In genomic region chr6:125307150-125307838, GRCh38 we compare ENCODE assay signal across 17 cellular contexts. TPM values are rescaled to one million over a fixed set of nuclear protein-coding genes. Genes with fewer than 3 reads are reported as not detected.
DNase-seq lines count a peak whose midpoint lies in the region; ATAC-seq, FAIRE-seq and TF ChIP-seq lines count a peak whose summit lies in the region.
"Had no signal": no experiment of that assay in that cellular context is flagged by ENCODE, and none has a peak within 500 bp of the region (broad histone marks: within the 10 kb centered on the region; RNA-seq: fewer than 3 reads in every experiment).

No MANE protein-coding gene starts in this region.

- TF ChIP-seq EP300 in esophagus muscularis mucosa (IDR thresholded peaks at IDR 0.05): no peak

- peaks cover 12% of the 10 kb centered on the region for H3K4me1 Mint-ChIP-seq in activated naive CD8-positive, alpha-beta T cell treated with anti-CD3 and anti-CD28 coated beads, Interleukin-2, amount 50 U/mL, for 24 hours
- peaks cover 18% of the 10 kb centered on the region for H3K4me1 Mint-ChIP-seq in activated naive CD8-positive, alpha-beta T cell treated with anti-CD3 and anti-CD28 coated beads for 36 hours
- peaks cover 17% of the 10 kb centered on the region for H3K4me1 Mint-ChIP-seq in astrocyte (ENCODE audit: low read depth, unreplicated experiment)

- no peaks in the 10 kb centered on the region for H3K4me1 ChIP-seq in astrocyte (ENCODE audit: insufficient read depth, low read length)
- no peaks in the 10 kb centered on the region for H3K4me1 ChIP-seq in upper lobe of right lung
- H3K4me1 ChIP-seq in Karpas-422 (ENCODE audit: low read length): peaks cover 3% of the 10 kb centered on the region
- H3K4me1 ChIP-seq in esophagus muscularis mucosa: peaks cover 0 to 6% (median 1%) of the 10 kb centered on the region in 4 donors
- H3K4me1 ChIP-seq: testis had no signal

- H3K4me3 Mint-ChIP-seq in activated naive CD8-positive, alpha-beta T cell treated with anti-CD3 and anti-CD28 coated beads, Interleukin-2, amount 50 U/mL, for 24 hours: no peak overlapping the region
- H3K4me3 Mint-ChIP-seq in activated naive CD8-positive, alpha-beta T cell treated with anti-CD3 and anti-CD28 coated beads for 36 hours: no peak overlapping the region
- H3K4me3 Mint-ChIP-seq in astrocyte (ENCODE audit: unreplicated experiment): no peak overlapping the region
- H3K4me3 Mint-ChIP-seq: activated CD8-positive, alpha-beta T cell treated with anti-CD3 and anti-CD28 coated beads, Interleukin-2, amount 10 ng/mL, durations not matched to agents 7 days and 5 days; central memory CD8-positive, alpha-beta T cell had no signal

- H3K79me2 ChIP-seq in astrocyte (ENCODE audit: insufficient read depth, low read length) (no peaks in the 10 kb centered on the region), Karpas-422 (ENCODE audit: low read length) (no peaks in the 10 kb centered on the region)

- H3K9me3 ChIP-seq in astrocyte (ENCODE audit: insufficient read depth, low read depth, low read length) (no peaks in the 10 kb centered on the region), upper lobe of right lung (no peaks in the 10 kb centered on the region), Karpas-422 (ENCODE audit: low read length) (no peaks in the 10 kb centered on the region), esophagus muscularis mucosa (no peaks in the 10 kb centered on the region)
- H3K9me3 ChIP-seq: testis had no signal

- FAIRE-seq in astrocyte (lab: Jason Lieb, UNC): peak; percentile 43
- FAIRE-seq: D721Med had no signal

- H3K27me3 ChIP-seq in astrocyte (ENCODE audit: insufficient read depth, low read length): no peaks in the 10 kb centered on the region
- no peaks in the 10 kb centered on the region for H3K27me3 ChIP-seq in upper lobe of right lung
- no peaks in the 10 kb centered on the region for H3K27me3 ChIP-seq in Karpas-422 (ENCODE audit: low read length)
- H3K27me3 ChIP-seq in esophagus muscularis mucosa: no peaks in the 10 kb centered on the region
- H3K27me3 ChIP-seq: testis had no signal

- no peak overlapping the region for H3K9ac ChIP-seq in astrocyte (ENCODE audit: low read length)
- H3K9ac ChIP-seq in Karpas-422 (ENCODE audit: low read length): no peak overlapping the region
- H3K9ac ChIP-seq: KMS-11 had no signal

- TF ChIP-seq POLR2A in esophagus muscularis mucosa (IDR thresholded peaks at IDR 0.05; ENCODE audit: low read depth): no peak

- no peak overlapping the region for H2AFZ ChIP-seq in astrocyte (ENCODE audit: low read depth, low read length)
- H2AFZ ChIP-seq in Karpas-422 (ENCODE audit: low read length): no peak overlapping the region

- WGBS in esophagus muscularis mucosa: 86% methylated on average over 6 of the region's 6 CpGs

- H3K27ac ChIP-seq in astrocyte (ENCODE audit: low read depth, low read length) (no peak overlapping the region), upper lobe of right lung (no peak overlapping the region), Karpas-422 (ENCODE audit: low read length) (no peak overlapping the region), esophagus muscularis mucosa (replicated peaks in 1 of 4) (no peak overlapping the region)
- H3K27ac ChIP-seq: KMS-11, testis had no signal

- no peak for DNase-seq in activated naive CD8-positive, alpha-beta T cell treated with anti-CD3 and anti-CD28 coated beads, Interleukin-2, amount 50 U/mL, for 24 hours
- no peak for DNase-seq in activated naive CD8-positive, alpha-beta T cell treated with anti-CD3 and anti-CD28 coated beads for 36 hours
- no peak for DNase-seq in astrocyte (ENCODE audit: low read depth)
- peak; percentile 59 for DNase-seq in kidney tubule cell (ENCODE audit: low spot score)
- DNase-seq in upper lobe of right lung: no peak
- no peak for DNase-seq in Karpas-422
- DNase-seq in esophagus muscularis mucosa (ENCODE audit: extremely low spot score): no peak
- DNase-seq: ACHN; activated CD8-positive, alpha-beta T cell treated with anti-CD3 and anti-CD28 coated beads, Interleukin-2, amount 10 ng/mL, durations not matched to agents 7 days and 5 days; NCI-H1930; NCI-H748 treated with DMSO at 0.1 percent for 48 hours; SIG-M5; testis had no signal

- peaks cover 8% of the 10 kb centered on the region for H3K27me3 Mint-ChIP-seq in activated naive CD8-positive, alpha-beta T cell treated with anti-CD3 and anti-CD28 coated beads, Interleukin-2, amount 50 U/mL, for 24 hours
- H3K27me3 Mint-ChIP-seq in activated naive CD8-positive, alpha-beta T cell treated with anti-CD3 and anti-CD28 coated beads for 36 hours: peaks cover 12% of the 10 kb centered on the region
- peaks cover 3% of the 10 kb centered on the region for H3K27me3 Mint-ChIP-seq in astrocyte (ENCODE audit: low read depth, unreplicated experiment)

- H3K4me3 ChIP-seq in astrocyte (ENCODE audit: insufficient read depth, low read depth, low read length): no peak overlapping the region
- no peak overlapping the region for H3K4me3 ChIP-seq in upper lobe of right lung
- no peak overlapping the region for H3K4me3 ChIP-seq in Karpas-422 (ENCODE audit: low read length)
- H3K4me3 ChIP-seq in esophagus muscularis mucosa: no peak overlapping the region
- H3K4me3 ChIP-seq: testis had no signal

- intact Hi-C loops in upper lobe of right lung (cut with DNase I) (no loop called here), esophagus muscularis mucosa (cut with DNase I) (loop anchor here (10.0 kb wide), 1 partner anchor 648 kb away; the partner anchor contains the start of gene HINT3)

- peak; percentile 46 for ATAC-seq in activated naive CD8-positive, alpha-beta T cell treated with anti-CD3 and anti-CD28 coated beads, Interleukin-2, amount 50 U/mL, for 24 hours
- ATAC-seq in upper lobe of right lung (peak; percentile 14), HG03354 (IDR thresholded peaks at IDR 0.05; ENCODE audit: poor library complexity, severe bottlenecking, unreplicated experiment) (no peak)
- ATAC-seq: activated CD8-positive, alpha-beta T cell treated with anti-CD3 and anti-CD28 coated beads, Interleukin-2, amount 10 ng/mL, durations not matched to agents 7 days and 5 days had no signal

- H3K9me2 ChIP-seq in Karpas-422 (replicated peaks; ENCODE audit: insufficient read depth, low read length): no peaks in the 10 kb centered on the region

- TF ChIP-seq CTCF in astrocyte (IDR thresholded peaks at IDR 0.05; ENCODE audit: insufficient read depth, low read depth, low read length) (no peak), upper lobe of right lung (IDR thresholded peaks at IDR 0.05) (no peak), esophagus muscularis mucosa (IDR thresholded peaks at IDR 0.05) (no peak)

- H3K4me2 ChIP-seq in astrocyte (ENCODE audit: low read length): no peak overlapping the region
- no peak overlapping the region for H3K4me2 ChIP-seq in Karpas-422 (ENCODE audit: low read depth, low read length, poor library complexity, severe bottlenecking)
- H3K4me2 ChIP-seq: KMS-11 had no signal

- H3K36me3 ChIP-seq in astrocyte (ENCODE audit: insufficient read depth, low read length) (no peaks in the 10 kb centered on the region), upper lobe of right lung (no peaks in the 10 kb centered on the region), Karpas-422 (ENCODE audit: insufficient read depth, low read length) (no peaks in the 10 kb centered on the region), esophagus muscularis mucosa (no peaks in the 10 kb centered on the region)

- H4K20me1 ChIP-seq in astrocyte (ENCODE audit: insufficient read depth, low read length) (no peaks in the 10 kb centered on the region), Karpas-422 (ENCODE audit: insufficient read depth, low read depth, low read length) (no peaks in the 10 kb centered on the region)

- H3K36me3 Mint-ChIP-seq in activated naive CD8-positive, alpha-beta T cell treated with anti-CD3 and anti-CD28 coated beads, Interleukin-2, amount 50 U/mL, for 24 hours (ENCODE audit: low read depth): no peaks in the 10 kb centered on the region
- no peaks in the 10 kb centered on the region for H3K36me3 Mint-ChIP-seq in activated naive CD8-positive, alpha-beta T cell treated with anti-CD3 and anti-CD28 coated beads for 36 hours
- no peaks in the 10 kb centered on the region for H3K36me3 Mint-ChIP-seq in astrocyte (ENCODE audit: low read depth, unreplicated experiment)

- H3K27ac Mint-ChIP-seq in activated naive CD8-positive, alpha-beta T cell treated with anti-CD3 and anti-CD28 coated beads, Interleukin-2, amount 50 U/mL, for 24 hours: no peak overlapping the region
- no peak overlapping the region for H3K27ac Mint-ChIP-seq in activated naive CD8-positive, alpha-beta T cell treated with anti-CD3 and anti-CD28 coated beads for 36 hours
- H3K27ac Mint-ChIP-seq in astrocyte (ENCODE audit: unreplicated experiment): no peak overlapping the region
- H3K27ac Mint-ChIP-seq: activated CD8-positive, alpha-beta T cell treated with anti-CD3 and anti-CD28 coated beads, Interleukin-2, amount 10 ng/mL, durations not matched to agents 7 days and 5 days had no signal

- peaks cover 9% of the 10 kb centered on the region for H3K9me3 Mint-ChIP-seq in activated naive CD8-positive, alpha-beta T cell treated with anti-CD3 and anti-CD28 coated beads, Interleukin-2, amount 50 U/mL, for 24 hours
- peaks cover 3% of the 10 kb centered on the region for H3K9me3 Mint-ChIP-seq in activated naive CD8-positive, alpha-beta T cell treated with anti-CD3 and anti-CD28 coated beads for 36 hours
- peaks cover 8% of the 10 kb centered on the region for H3K9me3 Mint-ChIP-seq in astrocyte (ENCODE audit: unreplicated experiment)
- H3K9me3 Mint-ChIP-seq: central memory CD8-positive, alpha-beta T cell had no signal

RNA-seq across cellular contexts. Expression of gene HDDC2, which starts 5.5 kb away (rescaled TPM):
- total RNA-seq in activated naive CD8-positive, alpha-beta T cell treated with anti-CD3 and anti-CD28 coated beads for 36 hours: 100 to 1,000 TPM; 130 to 131 TPM
- total RNA-seq in astrocyte (53.5 and 59.5 TPM in 2 replicates), upper lobe of right lung (51.7 TPM), esophagus muscularis mucosa (10 to 100 TPM; 29.6 to 47.7 (median 38.4) TPM)
- 167 and 177 TPM in 2 replicates for total RNA-seq in Karpas-422 (2014; rRNA removed; shearing (Covaris generic); ENCODE audit: low replicate concordance)
